Comparison of ENCODE assay signal across 8 cellular contexts in the genomic region with DNA sequence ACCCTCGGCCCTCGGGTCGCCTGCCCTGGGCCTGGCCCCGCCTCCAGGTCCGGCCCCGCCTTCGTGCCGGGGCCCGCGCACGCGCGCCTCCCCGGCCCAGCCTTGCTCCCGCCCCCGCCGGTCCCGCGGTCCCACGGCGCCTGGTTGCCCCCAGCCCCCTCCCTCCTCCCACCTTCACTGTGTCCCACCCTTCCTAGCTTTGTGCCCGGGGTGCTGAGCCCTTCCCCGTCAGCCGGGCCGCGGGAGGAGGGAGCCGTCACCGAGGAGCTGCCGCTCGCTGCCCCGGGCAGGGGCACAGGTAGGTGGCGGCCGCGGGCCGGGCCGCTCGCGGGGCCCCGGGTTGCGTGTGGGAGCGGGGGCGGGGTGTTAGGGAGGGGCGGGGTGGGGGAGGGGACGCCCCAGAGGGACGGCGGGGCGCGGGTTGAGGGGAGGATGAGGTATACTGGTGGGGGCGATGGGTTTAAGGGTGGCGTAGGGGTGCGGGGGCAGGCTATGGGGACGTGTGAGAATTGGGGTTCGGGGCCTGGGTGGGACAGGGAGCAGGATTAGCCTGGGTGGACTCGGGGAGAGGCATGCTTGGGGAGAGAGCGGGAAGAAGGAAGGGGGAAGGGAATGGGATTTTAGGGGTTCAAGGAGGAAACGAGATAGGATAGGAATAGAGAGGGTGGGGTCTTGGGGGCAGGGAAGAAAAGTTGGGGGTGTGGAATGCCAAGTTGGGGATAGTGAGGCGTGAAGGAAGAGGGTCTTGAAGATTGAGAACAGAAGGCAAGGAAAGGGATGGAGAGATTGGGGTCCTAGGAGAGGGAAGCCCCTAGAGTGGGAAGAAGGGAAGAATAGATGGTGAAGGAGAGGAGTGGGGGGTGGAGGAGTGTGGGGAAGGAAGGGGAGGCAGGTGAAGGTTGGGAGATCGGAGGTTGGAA. TPM values are rescaled to one million over a fixed set of nuclear protein-coding genes. Genes with fewer than 3 reads are reported as not detected.
DNase-seq lines count a peak whose midpoint lies in the region; FAIRE-seq and TF ChIP-seq lines count a peak whose summit lies in the region.

A gene with protein sequence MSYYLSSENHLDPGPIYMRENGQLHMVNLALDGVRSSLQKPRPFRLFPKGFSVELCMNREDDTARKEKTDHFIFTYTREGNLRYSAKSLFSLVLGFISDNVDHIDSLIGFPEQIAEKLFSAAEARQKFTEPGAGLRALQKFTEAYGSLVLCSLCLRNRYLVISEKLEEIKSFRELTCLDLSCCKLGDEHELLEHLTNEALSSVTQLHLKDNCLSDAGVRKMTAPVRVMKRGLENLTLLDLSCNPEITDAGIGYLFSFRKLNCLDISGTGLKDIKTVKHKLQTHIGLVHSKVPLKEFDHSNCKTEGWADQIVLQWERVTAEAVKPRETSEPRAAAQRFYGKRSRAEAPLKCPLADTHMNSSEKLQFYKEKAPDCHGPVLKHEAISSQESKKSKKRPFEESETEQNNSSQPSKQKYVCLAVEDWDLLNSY (plus strand): TSS at position 99 of the 920 bp plus-strand sequence. CDS start 5,650 bp downstream, outside the sequence.

- H3K9ac ChIP-seq in Karpas-422 (ENCODE audit: low read length) (peak within 1 kb of the TSS; percentile 85), iPS-18a (ENCODE audit: low read length) (peak within 1 kb of the TSS; percentile 45), smooth muscle cell (ENCODE audit: low read depth) (peak within 1 kb of the TSS; percentile 88)

- H2AFZ ChIP-seq in Karpas-422 (ENCODE audit: low read length), result peak within 1 kb of the TSS; percentile 68; the same call in 1 of the 2 replicates
- H2AFZ ChIP-seq in smooth muscle cell (ENCODE audit: low read depth), result peak within 1 kb of the TSS; percentile 100

- H3K9me3 ChIP-seq in Karpas-422 (ENCODE audit: low read length), result no peaks in the 10 kb centered on the region
- H3K9me3 ChIP-seq in iPS-18a (ENCODE audit: control insufficient read depth, low read depth, low read length), result no peaks in the 10 kb centered on the region
- no peaks in the 10 kb centered on the region for H3K9me3 ChIP-seq in smooth muscle cell (replicated peaks; ENCODE audit: low read depth)

- H3K36me3 ChIP-seq in Karpas-422 (ENCODE audit: insufficient read depth, low read length) (peaks cover 10% of the 10 kb centered on the region; the same call in 1 of the 2 replicates), iPS-18a (ENCODE audit: control insufficient read depth, low read depth, low read length) (no peaks in the 10 kb centered on the region), smooth muscle cell (ENCODE audit: low read depth) (no peaks in the 10 kb centered on the region)

- peaks cover 57% of the 10 kb centered on the region for H3K4me1 ChIP-seq in Karpas-422 (ENCODE audit: low read length)
- peaks cover 17% of the 10 kb centered on the region for H3K4me1 ChIP-seq in iPS-18a (ENCODE audit: control insufficient read depth, low read depth, low read length)
- peaks cover 9% of the 10 kb centered on the region for H3K4me1 ChIP-seq in smooth muscle cell (ENCODE audit: low read depth)

- FAIRE-seq in H54 (lab: Jason Lieb, UNC), result no peak

- WGBS in adipose tissue, 3 donors, result 1 to 3% (median 1%) methylated on average over 18 to 58 of the region's 58 CpGs
- 2% methylated on average over 8 of the region's 58 CpGs for WGBS in smooth muscle cell (ENCODE audit: low lambda C conversion rate)

- H3K4me2 ChIP-seq in Karpas-422 (ENCODE audit: low read depth, low read length, poor library complexity, severe bottlenecking) (peak within 1 kb of the TSS; percentile 87), smooth muscle cell (peak within 1 kb of the TSS; percentile 97)

- no peaks in the 10 kb centered on the region for H3K9me2 ChIP-seq in Karpas-422 (replicated peaks; ENCODE audit: insufficient read depth, low read length)

- H3K79me2 ChIP-seq in Karpas-422 (ENCODE audit: low read length) (peaks cover 89% of the 10 kb centered on the region), smooth muscle cell (ENCODE audit: low read depth) (peaks cover 83% of the 10 kb centered on the region)

- no peaks in the 10 kb centered on the region for H4K20me1 ChIP-seq in Karpas-422 (ENCODE audit: insufficient read depth, low read depth, low read length)
- peaks cover 44% of the 10 kb centered on the region for H4K20me1 ChIP-seq in smooth muscle cell (ENCODE audit: low read depth)

- H3K4me3 ChIP-seq in Karpas-422 (ENCODE audit: low read length) (peak within 1 kb of the TSS; percentile 81), iPS-18a (ENCODE audit: low read length) (peak within 1 kb of the TSS; percentile 84), smooth muscle cell (peak within 1 kb of the TSS; percentile 100)

- H3F3A ChIP-seq in smooth muscle cell (ENCODE audit: low read depth), result no peaks in the 10 kb centered on the region

- H3K27me3 ChIP-seq in Karpas-422 (ENCODE audit: low read length) (no peaks in the 10 kb centered on the region), iPS-18a (ENCODE audit: control insufficient read depth, insufficient read depth, low read length) (no peaks in the 10 kb centered on the region), smooth muscle cell (ENCODE audit: low read depth) (no peaks in the 10 kb centered on the region)

- TF ChIP-seq CTCF in smooth muscle cell (IDR thresholded peaks at IDR 0.05; ENCODE audit: borderline replicate concordance, insufficient read depth, poor library complexity, severe bottlenecking), result peak; percentile 17

- DNase-seq in stimulated activated CD4-positive, alpha-beta T cell treated with anti-CD3 and anti-CD28 coated beads, TNF-alpha, amount 100 ng/mL, for 4 hours (ENCODE audit: low read depth in 3 of 3), result peak in 2 of 3 experiments; percentile 52 to 91
- no peak for DNase-seq in stimulated activated CD4-positive, alpha-beta T cell treated with anti-CD3 and anti-CD28 coated beads, Interleukin-12 subunit alpha, Interleukin-12 subunit beta, amount 100 ng/mL, for 4 hours
- DNase-seq in H54 (ENCODE audit: insufficient read length, low spot score) (no peak), Karpas-422 (no peak), smooth muscle cell (lab: John Stamatoyannopoulos, UW; ENCODE audit: unreplicated experiment) (no peak), NCI-H1092 treated with DMSO at 0.1 percent for 48 hours (lab: John Stamatoyannopoulos, UW) (no peak)

- H3K27ac ChIP-seq in Karpas-422 (ENCODE audit: low read length) (peak within 1 kb of the TSS; percentile 76), adipose tissue (ENCODE audit: low read depth, low read length) (no peak within 1 kb of the TSS), iPS-18a (ENCODE audit: low read length) (no peak within 1 kb of the TSS), smooth muscle cell (ENCODE audit: low read depth) (peak within 1 kb of the TSS; percentile 74)

- peak; percentile 36; the same call in 1 of the 2 replicates for TF ChIP-seq POLR2A in H54 (IDR thresholded peaks at IDR 0.05; ENCODE audit: low read depth, low read length)

RNA-seq across cellular contexts. Expression of the gene that starts here (rescaled TPM):
- total RNA-seq in Karpas-422 (2014; rRNA removed; shearing (Covaris generic); ENCODE audit: low replicate concordance), result 37.7 and 50.1 TPM in 2 replicates
- 10 to 100 TPM in 2 of 3 donors, 1 to 10 TPM in 1; 9.6 to 18.4 (median 12.8) TPM for polyA plus RNA-seq in adipose tissue
- 36.5 and 56.2 TPM in 2 replicates for total RNA-seq in smooth muscle cell
- 37.0 and 38.0 TPM in 2 replicates for polyA plus RNA-seq in smooth muscle cell

Comparison
In these comparisons a context has a peak if more than half of its experiments do, and no peak if none do; other contexts are left out.
1. DNase-seq: peak in stimulated activated CD4-positive, alpha-beta T cell treated with anti-CD3 and anti-CD28 coated beads, TNF-alpha, amount 100 ng/mL, for 4 hours (2 of 3); none in stimulated activated CD4-positive, alpha-beta T cell treated with anti-CD3 and anti-CD28 coated beads, Interleukin-12 subunit alpha, Interleukin-12 subunit beta, amount 100 ng/mL, for 4 hours (single experiment), H54 (single experiment), Karpas-422 (single experiment), smooth muscle cell (single experiment) and NCI-H1092 treated with DMSO at 0.1 percent for 48 hours (single experiment).
2. H3K27ac ChIP-seq: peak in Karpas-422 (single experiment) and smooth muscle cell (single experiment); none in adipose tissue (single experiment) and iPS-18a (single experiment).
3. Peak in every context shown above with its lines, with median percentiles within 50 percentile points of each other: H3K4me3 ChIP-seq and H3K9ac ChIP-seq.